20 cellular contexts compared by ENCODE assay signal in genomic region chr20:32886652-32887051, GRCh38.
"Had no signal": no experiment of that assay in that cellular context is flagged by ENCODE, and none has a peak within 500 bp of the region (broad histone marks: within the 10 kb centered on the region; RNA-seq: fewer than 3 reads in every experiment).

No MANE protein-coding gene starts in this region.

- H3K4me3 ChIP-seq: colonic mucosa, heart right ventricle, left ventricle myocardium inferior, lower lobe of right lung, psoas muscle, right lobe of liver, testis, tibial nerve, upper lobe of right lung had no signal

- H3K27me3 ChIP-seq: colonic mucosa, heart right ventricle, right lobe of liver, testis, tibial nerve, upper lobe of right lung had no signal

- H3K9me3 ChIP-seq: colonic mucosa, heart right ventricle, left ventricle myocardium inferior, lower lobe of right lung, psoas muscle, right lobe of liver, testis, tibial nerve, upper lobe of right lung had no signal

- H3K36me3 ChIP-seq: colonic mucosa, heart right ventricle, left ventricle myocardium inferior, lower lobe of right lung, right lobe of liver, tibial nerve, upper lobe of right lung had no signal

- H3K4me1 ChIP-seq: colonic mucosa, heart right ventricle, left ventricle myocardium inferior, lower lobe of right lung, psoas muscle, right lobe of liver, testis, tibial nerve, upper lobe of right lung had no signal

- ATAC-seq: left cardiac atrium; lower lobe of right lung; natural killer cell treated with Interleukin-12 subunit alpha and Interleukin-12 subunit beta and Interleukin-15 and Interleukin-18, amount 100 ng/mL, for 72 hours; psoas muscle; right lobe of liver; stimulated activated memory B cell treated with anti-CD40 and anti-IgM and Interleukin-4, amounts not matched to agents 10 μg/mL and 1 μg/mL and 100 μg/mL, for 72 hours; stimulated activated naive CD8-positive, alpha-beta T cell treated with anti-CD3 and anti-CD28 coated beads, Interleukin-15, amount 100 ng/mL, for 72 hours; upper lobe of right lung had no signal

- DNase-seq: colonic mucosa; effector CD8-positive, alpha-beta T cell; heart right ventricle; hypothalamus; kidney; left cardiac atrium; left ventricle myocardium inferior; lower lobe of right lung; psoas muscle; retina; right lobe of liver; stimulated activated CD4-positive, alpha-beta T cell treated with anti-CD3 and anti-CD28 coated beads, Interleukin-15, amount 100 ng/mL, for 24 hours; stimulated activated CD4-positive, alpha-beta T cell treated with anti-CD3 and anti-CD28 coated beads, Interleukin-1b, Interleukin-23, amount 100 ng/mL, for 48 hours; stimulated activated CD4-positive, alpha-beta T cell treated with anti-CD3 and anti-CD28 coated beads, Interleukin-4, amount 100 ng/mL, for 24 hours; stimulated activated naive CD8-positive, alpha-beta T cell treated with anti-CD3 and anti-CD28 coated beads, Interleukin-15, amount 100 ng/mL, for 72 hours; testis; upper lobe of right lung had no signal
